Comparison of ENCODE assay signal across 32 cellular contexts in the genomic region with DNA sequence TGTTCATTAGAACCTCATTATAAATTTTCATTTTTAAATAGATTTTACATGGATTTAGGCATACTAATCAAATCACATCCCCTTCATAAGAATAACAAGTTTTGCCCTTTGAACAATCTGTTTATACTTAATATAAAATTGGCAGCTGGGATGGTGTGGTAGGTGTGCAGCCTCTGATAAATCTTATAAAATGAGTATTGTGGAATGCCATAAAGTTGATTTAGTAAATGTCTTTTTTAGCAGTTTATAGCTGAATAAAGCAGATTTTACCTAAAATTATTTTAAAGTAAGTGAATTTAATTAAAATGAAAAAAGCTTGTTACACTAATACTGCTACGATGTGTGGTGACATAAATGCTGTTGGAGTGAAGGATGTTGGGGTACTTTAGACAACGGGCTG.
"Had no signal": no experiment of that assay in that cellular context is flagged by ENCODE, and none has a peak within 500 bp of the region (broad histone marks: within the 10 kb centered on the region; RNA-seq: fewer than 3 reads in every experiment).

No MANE protein-coding gene starts in this region.

- H3K27ac ChIP-seq: ascending aorta, breast epithelium, cardiac muscle cell, colonic mucosa, epithelial cell of prostate, esophagus squamous epithelium, gastroesophageal sphincter, heart right ventricle, WERI-Rb-1 had no signal

- H3K4me3 Mint-ChIP-seq: activated B cell treated with CpG ODN at 0.5 μM for 24 hours; activated CD8-positive, alpha-beta T cell treated with anti-CD3 and anti-CD28 coated beads for 36 hours; activated naive CD4-positive, alpha-beta T cell treated with anti-CD3 and anti-CD28 coated beads, Interleukin-2, amount 10 ng/mL, durations not matched to agents 7 days and 5 days; activated naive CD8-positive, alpha-beta T cell treated with anti-CD3 and anti-CD28 coated beads, Interleukin-2, amount 10 ng/mL, durations not matched to agents 7 days and 5 days; activated T-cell treated with anti-CD3 and anti-CD28 coated beads, Interleukin-2, amount 50 U/mL, for 72 hours; brain; T-helper 1 cell treated with Interleukin-12 subunit alpha and Interleukin-12 subunit beta and Interleukin-4 antibody, amounts not matched to agents 30 μg/mL and 1 μg/mL, for 36 hours; T-helper 2 cell treated with Interferon-gamma antibody and Interleukin-4, amounts not matched to agents 5 μg/mL and 100 μg/mL, for 36 hours had no signal

- H3K9me3 Mint-ChIP-seq: activated B cell treated with CpG ODN at 0.5 μM for 24 hours; activated CD8-positive, alpha-beta T cell treated with anti-CD3 and anti-CD28 coated beads for 36 hours; activated naive CD4-positive, alpha-beta T cell treated with anti-CD3 and anti-CD28 coated beads, Interleukin-2, amount 10 ng/mL, durations not matched to agents 7 days and 5 days; activated naive CD4-positive, alpha-beta T cell treated with anti-CD3 and anti-CD28 coated beads, Interleukin-2, amount 50 U/mL, for 72 hours; activated naive CD8-positive, alpha-beta T cell treated with anti-CD3 and anti-CD28 coated beads, Interleukin-2, amount 10 ng/mL, durations not matched to agents 7 days and 5 days; activated T-cell treated with anti-CD3 and anti-CD28 coated beads, Interleukin-2, amount 50 U/mL, for 72 hours; brain; T-helper 1 cell treated with Interleukin-12 subunit alpha and Interleukin-12 subunit beta and Interleukin-4 antibody, amounts not matched to agents 30 μg/mL and 1 μg/mL, for 36 hours; T-helper 2 cell treated with Interferon-gamma antibody and Interleukin-4, amounts not matched to agents 5 μg/mL and 100 μg/mL, for 36 hours had no signal

- H3K4me1 Mint-ChIP-seq: activated naive CD4-positive, alpha-beta T cell treated with anti-CD3 and anti-CD28 coated beads, Interleukin-2, amount 10 ng/mL, durations not matched to agents 7 days and 5 days; activated naive CD8-positive, alpha-beta T cell treated with anti-CD3 and anti-CD28 coated beads, Interleukin-2, amount 10 ng/mL, durations not matched to agents 7 days and 5 days had no signal

- H3K4me3 ChIP-seq: ascending aorta, breast epithelium, cardiac muscle cell, colonic mucosa, esophagus squamous epithelium, gastroesophageal sphincter, heart right ventricle had no signal

- H3K36me3 ChIP-seq: colonic mucosa had no signal

- FAIRE-seq: endometrium, endothelial cell of umbilical vein had no signal

- H3K4me1 ChIP-seq: ascending aorta, breast epithelium, colonic mucosa had no signal

- DNase-seq: activated B cell treated with CpG ODN at 0.5 μM for 24 hours; activated CD4-positive, alpha-beta T cell treated with anti-CD3 and anti-CD28 coated beads for 48 hours; activated CD4-positive, alpha-beta T cell treated with anti-CD3 and anti-CD28 coated beads, Interleukin-2, amount 50 U/mL, for 1 hour; activated CD4-positive, alpha-beta T cell treated with anti-CD3 and anti-CD28 coated beads, Interleukin-2, amount 50 U/mL, for 48 hours; activated CD8-positive, alpha-beta memory T cell treated with anti-CD3 and anti-CD28 coated beads for 24 hours; activated CD8-positive, alpha-beta T cell treated with anti-CD3 and anti-CD28 coated beads for 36 hours; activated gamma-delta T cell; activated naive CD4-positive, alpha-beta T cell; activated naive CD4-positive, alpha-beta T cell treated with anti-CD3 and anti-CD28 coated beads, Interleukin-2, amount 10 ng/mL, durations not matched to agents 7 days and 5 days; activated naive CD8-positive, alpha-beta T cell treated with anti-CD3 and anti-CD28 coated beads, Interleukin-2, amount 10 ng/mL, durations not matched to agents 7 days and 5 days; activated T-cell treated with anti-CD3 and anti-CD28 coated beads, Interleukin-2, amount 50 U/mL, for 72 hours; central memory CD4-positive, alpha-beta T cell; cerebellar nuclear complex; colonic mucosa; effector CD8-positive, alpha-beta T cell; esophagus squamous epithelium; foreskin melanocyte; heart right ventricle; T1000; WERI-Rb-1 had no signal

- H3K27ac Mint-ChIP-seq: activated B cell treated with CpG ODN at 0.5 μM for 24 hours; activated CD8-positive, alpha-beta T cell treated with anti-CD3 and anti-CD28 coated beads for 36 hours; activated naive CD4-positive, alpha-beta T cell treated with anti-CD3 and anti-CD28 coated beads, Interleukin-2, amount 10 ng/mL, durations not matched to agents 7 days and 5 days; activated naive CD8-positive, alpha-beta T cell treated with anti-CD3 and anti-CD28 coated beads, Interleukin-2, amount 10 ng/mL, durations not matched to agents 7 days and 5 days; T-helper 1 cell treated with Interleukin-12 subunit alpha and Interleukin-12 subunit beta and Interleukin-4 antibody, amounts not matched to agents 30 μg/mL and 1 μg/mL, for 36 hours; T-helper 2 cell treated with Interferon-gamma antibody and Interleukin-4, amounts not matched to agents 5 μg/mL and 100 μg/mL, for 36 hours had no signal

- H3K27me3 ChIP-seq: ascending aorta, breast epithelium, cardiac muscle cell, colonic mucosa, esophagus squamous epithelium, gastroesophageal sphincter, heart right ventricle had no signal

- ATAC-seq: activated CD4-positive, CD25-positive, alpha-beta regulatory T cell treated with anti-CD3 and anti-CD28 coated beads, Interleukin-2, amount 50 U/mL, for 24 hours; activated CD8-positive, alpha-beta T cell treated with anti-CD3 and anti-CD28 coated beads for 36 hours; activated naive CD4-positive, alpha-beta T cell treated with anti-CD3 and anti-CD28 coated beads, Interleukin-2, amount 50 U/mL, for 72 hours; activated T-cell treated with anti-CD3 and anti-CD28 coated beads, Interleukin-2, amount 50 U/mL, for 72 hours; gastroesophageal sphincter; heart right ventricle had no signal

- H3K27me3 Mint-ChIP-seq: activated B cell treated with CpG ODN at 0.5 μM for 24 hours; activated CD8-positive, alpha-beta T cell treated with anti-CD3 and anti-CD28 coated beads for 36 hours; activated naive CD4-positive, alpha-beta T cell treated with anti-CD3 and anti-CD28 coated beads, Interleukin-2, amount 10 ng/mL, durations not matched to agents 7 days and 5 days; activated naive CD8-positive, alpha-beta T cell treated with anti-CD3 and anti-CD28 coated beads, Interleukin-2, amount 10 ng/mL, durations not matched to agents 7 days and 5 days; brain had no signal

- H3K9me3 ChIP-seq: ascending aorta, breast epithelium, colonic mucosa, esophagus squamous epithelium, gastroesophageal sphincter, heart right ventricle had no signal
